ENCODE assay signal across 15 cellular contexts in genomic region chr11:1377231-1377780, GRCh38. TPM values are rescaled to one million over a fixed set of nuclear protein-coding genes. Genes with fewer than 3 reads are reported as not detected.
A peak's percentile ranks its signal among the peaks of the same experiment; 100 is the strongest.
DNase-seq lines count a peak whose midpoint lies in the region; ATAC-seq and TF ChIP-seq lines count a peak whose summit lies in the region.
"Had no signal": no experiment of that assay in that cellular context is flagged by ENCODE, and none has a peak within 500 bp of the region (broad histone marks: within the 10 kb centered on the region; RNA-seq: fewer than 3 reads in every experiment).

No MANE protein-coding gene starts in this region.

- H3K9ac ChIP-seq in SK-N-SH, result no peak overlapping the region

- no peaks in the 10 kb centered on the region for H3F3A ChIP-seq in SK-N-SH (replicated peaks; ENCODE audit: insufficient read depth)

- no peaks in the 10 kb centered on the region for H3K9me2 ChIP-seq in SK-N-SH

- no peaks in the 10 kb centered on the region for H3K4me1 Mint-ChIP-seq in activated T-helper 17 cell treated with anti-CD3 and anti-CD28 coated beads, Interleukin-2, amount 50 U/mL, for 72 hours
- H3K4me1 Mint-ChIP-seq in glutamatergic neuron (ENCODE audit: low read depth, unreplicated experiment), result peaks cover 4% of the 10 kb centered on the region
- H3K4me1 Mint-ChIP-seq in endothelial cell (ENCODE audit: unreplicated experiment), result peaks cover 5% of the 10 kb centered on the region

- DNase-seq in SK-N-SH (peak; percentile 10), glutamatergic neuron (no peak), endothelial cell (ENCODE audit: low spot score) (no peak)
- no peak for DNase-seq in activated naive CD4-positive, alpha-beta T cell (lab: John Stamatoyannopoulos, UW)
- DNase-seq: AML-193; Caco-2; CD4-positive, alpha-beta T cell had no signal

- no peak for TF ChIP-seq CTCF in SK-N-SH (IDR thresholded peaks at IDR 0.05)
- TF ChIP-seq CTCF in glutamatergic neuron (IDR thresholded peaks at IDR 0.05; ENCODE audit: partially characterized antibody, unreplicated experiment), result no peak
- no peak for TF ChIP-seq CTCF in endothelial cell (IDR thresholded peaks at IDR 0.05; ENCODE audit: unreplicated experiment)

- no peaks in the 10 kb centered on the region; a peak in 1 of 4 replicates for H3K4me1 ChIP-seq in SK-N-SH (ENCODE audit: control insufficient read depth in 1 of 2, insufficient read depth in 2 of 2, low read depth in 1 of 2, low read length in 1 of 2)

- POLR2A ChIA-PET in SK-N-SH (lab: Yijun Ruan, JAX), result no interaction called here

- H3K4me2 ChIP-seq in SK-N-SH, result no peak overlapping the region
- H3K4me2 ChIP-seq: A549 had no signal

- CTCF ChIA-PET in SK-N-SH (lab: Yijun Ruan, JAX), result no interaction called here

- H3K27me3 Mint-ChIP-seq in activated T-helper 17 cell treated with anti-CD3 and anti-CD28 coated beads, Interleukin-2, amount 50 U/mL, for 72 hours, result no peaks in the 10 kb centered on the region
- H3K27me3 Mint-ChIP-seq in glutamatergic neuron (ENCODE audit: unreplicated experiment), result peaks cover 2% of the 10 kb centered on the region
- H3K27me3 Mint-ChIP-seq in endothelial cell (ENCODE audit: unreplicated experiment), result peaks cover 6% of the 10 kb centered on the region
- H3K27me3 Mint-ChIP-seq: CD4-positive, alpha-beta T cell had no signal

- no peak for TF ChIP-seq EP300 in SK-N-SH (IDR thresholded peaks at IDR 0.05; ENCODE audit: borderline replicate concordance in 1 of 2, low read depth in 1 of 2, low read length in 1 of 2)

- no peak overlapping the region for H3K4me3 ChIP-seq in SK-N-SH (ENCODE audit: low read depth in 2 of 2, low read length in 1 of 2)
- H3K4me3 ChIP-seq: A549, HAP-1 had no signal

- no peak for TF ChIP-seq RAD21 in SK-N-SH (IDR thresholded peaks at IDR 0.05; ENCODE audit: low read length)

- no peak overlapping the region for H3K27ac ChIP-seq in SK-N-SH (ENCODE audit: low read depth in 2 of 2, low read length in 1 of 2)
- H3K27ac ChIP-seq: 22Rv1, A549, C4-2B, HL-60 had no signal

- H3K4me3 Mint-ChIP-seq in activated T-helper 17 cell treated with anti-CD3 and anti-CD28 coated beads, Interleukin-2, amount 50 U/mL, for 72 hours, result no peak overlapping the region
- H3K4me3 Mint-ChIP-seq in glutamatergic neuron (ENCODE audit: unreplicated experiment), result no peak overlapping the region
- no peak overlapping the region for H3K4me3 Mint-ChIP-seq in endothelial cell (ENCODE audit: unreplicated experiment)
- H3K4me3 Mint-ChIP-seq: CD4-positive, alpha-beta T cell had no signal

- no peaks in the 10 kb centered on the region for H3K9me3 ChIP-seq in SK-N-SH
- H3K9me3 ChIP-seq: A549, HAP-1 had no signal

- ATAC-seq in SK-N-SH treated with all-trans-retinoic acid at 6 μM for 48 hours (no peak), GM19324 (IDR thresholded peaks at IDR 0.05; ENCODE audit: low FRiP score, unreplicated experiment) (no peak)
- ATAC-seq in activated T-helper 17 cell treated with anti-CD3 and anti-CD28 coated beads, Interleukin-2, amount 50 U/mL, for 72 hours (replicated peaks), result no peak
- ATAC-seq: A549 had no signal

- no peaks in the 10 kb centered on the region for H3K79me2 ChIP-seq in SK-N-SH (ENCODE audit: insufficient read depth)

- no peaks in the 10 kb centered on the region for H3K9me3 Mint-ChIP-seq in activated T-helper 17 cell treated with anti-CD3 and anti-CD28 coated beads, Interleukin-2, amount 50 U/mL, for 72 hours
- H3K9me3 Mint-ChIP-seq in glutamatergic neuron (ENCODE audit: unreplicated experiment) (peaks cover 5% of the 10 kb centered on the region), endothelial cell (ENCODE audit: unreplicated experiment) (no peaks in the 10 kb centered on the region)
- H3K9me3 Mint-ChIP-seq: CD4-positive, alpha-beta T cell had no signal

- H3K27me3 ChIP-seq in SK-N-SH (ENCODE audit: insufficient read depth), result no peaks in the 10 kb centered on the region

- WGBS in SK-N-SH (ENCODE audit: low lambda C conversion rate), result 61% methylated on average over 14 of the region's 14 CpGs

- H2AFZ ChIP-seq in SK-N-SH (ENCODE audit: low read depth), result no peak overlapping the region

- H4K20me1 ChIP-seq in SK-N-SH (ENCODE audit: insufficient read depth), result no peaks in the 10 kb centered on the region

- peak overlapping the region; percentile 36 for H3K27ac Mint-ChIP-seq in activated T-helper 17 cell treated with anti-CD3 and anti-CD28 coated beads, Interleukin-2, amount 50 U/mL, for 72 hours
- H3K27ac Mint-ChIP-seq in glutamatergic neuron (ENCODE audit: unreplicated experiment) (peak overlapping the region; percentile 1), endothelial cell (ENCODE audit: unreplicated experiment) (no peak overlapping the region)
- H3K27ac Mint-ChIP-seq: CD4-positive, alpha-beta T cell had no signal

- no peaks in the 10 kb centered on the region for H3K36me3 Mint-ChIP-seq in activated T-helper 17 cell treated with anti-CD3 and anti-CD28 coated beads, Interleukin-2, amount 50 U/mL, for 72 hours (ENCODE audit: low read depth)
- H3K36me3 Mint-ChIP-seq in glutamatergic neuron (ENCODE audit: unreplicated experiment) (peaks cover 6% of the 10 kb centered on the region), endothelial cell (ENCODE audit: low read depth, unreplicated experiment) (no peaks in the 10 kb centered on the region)

- no peaks in the 10 kb centered on the region for H3K36me3 ChIP-seq in SK-N-SH (replicated peaks in 1 of 2; ENCODE audit: control insufficient read depth in 1 of 2, insufficient read depth in 2 of 2, low read length in 1 of 2)
- H3K36me3 ChIP-seq: HAP-1 had no signal

TF ChIP-seq in SK-N-SH, 30 proteins besides CTCF, POLR2A, EP300 and RAD21:
- TF ChIP-seq ZBTB33 (IDR thresholded peaks at IDR 0.05; ENCODE audit: borderline replicate concordance, low read depth) (no peak), NFIC (IDR thresholded peaks at IDR 0.05; ENCODE audit: borderline replicate concordance) (no peak), MAX (IDR thresholded peaks at IDR 0.05; ENCODE audit: low read depth) (no peak), CHD2 (IDR thresholded peaks at IDR 0.05; ENCODE audit: low read length, partially characterized antibody) (no peak), MXI1 (IDR thresholded peaks at IDR 0.05; ENCODE audit: low read depth, low read length) (no peak), TCF12 (IDR thresholded peaks at IDR 0.05) (no peak)

TF ChIP-seq in SK-N-SH treated with all-trans-retinoic acid at 6 μM for 48 hours, 23 proteins besides CTCF, POLR2A, EP300 and RAD21 (continues in another document):
- TF ChIP-seq CSRNP3 (CRISPR knock-in tag; IDR thresholded peaks at IDR 0.05), result no peak
- no peak for TF ChIP-seq SNAI2 (CRISPR knock-in tag; IDR thresholded peaks at IDR 0.05)
- no peak for TF ChIP-seq PATZ1 (CRISPR knock-in tag; IDR thresholded peaks at IDR 0.05; ENCODE audit: borderline replicate concordance)
- TF ChIP-seq RARB (CRISPR knock-in tag; IDR thresholded peaks at IDR 0.05), result no peak
- no peak for TF ChIP-seq BACH2 (CRISPR knock-in tag; IDR thresholded peaks at IDR 0.05; ENCODE audit: borderline replicate concordance)
- no peak for TF ChIP-seq ZNF8 (CRISPR knock-in tag; IDR thresholded peaks at IDR 0.05)
- TF ChIP-seq GLIS3 (CRISPR knock-in tag; IDR thresholded peaks at IDR 0.05), result no peak
- TF ChIP-seq POU6F1 (CRISPR knock-in tag; IDR thresholded peaks at IDR 0.05; ENCODE audit: borderline replicate concordance, low read depth), result no peak
- TF ChIP-seq ZNF70 (CRISPR knock-in tag; IDR thresholded peaks at IDR 0.05), result no peak
- TF ChIP-seq ZFP3 (CRISPR knock-in tag; IDR thresholded peaks at IDR 0.05), result no peak

RNA-seq across cellular contexts. Expression of gene BRSK2, which starts 12.4 kb away (rescaled TPM):
- polyA plus RNA-seq in SK-N-SH (2012; rRNA removed), result 0.64 and 0.80 TPM in 2 replicates
- 0.26 and 0.68 TPM in 2 replicates for polyA plus RNA-seq in SK-N-SH (2012; cell fraction: cytosol; rRNA removed)
- 1.1 and 3.0 TPM in 2 replicates for polyA plus RNA-seq in SK-N-SH (2012; cell fraction: nucleus; rRNA removed)
- 1 to 10 TPM in 1 of 2 donors, under 1 TPM in 1; 0.09 to 3.3 TPM for total RNA-seq in activated T-helper 17 cell treated with anti-CD3 and anti-CD28 coated beads, Interleukin-2, amount 50 U/mL, for 72 hours
- total RNA-seq in glutamatergic neuron (ENCODE audit: unreplicated experiment) (207 TPM), endothelial cell (ENCODE audit: unreplicated experiment) (4.0 TPM)

Comparison
In these comparisons a context has a peak if more than half of its experiments do, and no peak if none do; other contexts are left out.
1. RNA of gene BRSK2, which starts 12.4 kb away (total RNA-seq): 207 TPM in glutamatergic neuron (single experiment); 4.0 TPM in endothelial cell (single experiment) and 0.09 to 3.3 TPM in activated T-helper 17 cell treated with anti-CD3 and anti-CD28 coated beads, Interleukin-2, amount 50 U/mL, for 72 hours; every median in the first group is over 10 times any median in the second.